In the genomic region with DNA sequence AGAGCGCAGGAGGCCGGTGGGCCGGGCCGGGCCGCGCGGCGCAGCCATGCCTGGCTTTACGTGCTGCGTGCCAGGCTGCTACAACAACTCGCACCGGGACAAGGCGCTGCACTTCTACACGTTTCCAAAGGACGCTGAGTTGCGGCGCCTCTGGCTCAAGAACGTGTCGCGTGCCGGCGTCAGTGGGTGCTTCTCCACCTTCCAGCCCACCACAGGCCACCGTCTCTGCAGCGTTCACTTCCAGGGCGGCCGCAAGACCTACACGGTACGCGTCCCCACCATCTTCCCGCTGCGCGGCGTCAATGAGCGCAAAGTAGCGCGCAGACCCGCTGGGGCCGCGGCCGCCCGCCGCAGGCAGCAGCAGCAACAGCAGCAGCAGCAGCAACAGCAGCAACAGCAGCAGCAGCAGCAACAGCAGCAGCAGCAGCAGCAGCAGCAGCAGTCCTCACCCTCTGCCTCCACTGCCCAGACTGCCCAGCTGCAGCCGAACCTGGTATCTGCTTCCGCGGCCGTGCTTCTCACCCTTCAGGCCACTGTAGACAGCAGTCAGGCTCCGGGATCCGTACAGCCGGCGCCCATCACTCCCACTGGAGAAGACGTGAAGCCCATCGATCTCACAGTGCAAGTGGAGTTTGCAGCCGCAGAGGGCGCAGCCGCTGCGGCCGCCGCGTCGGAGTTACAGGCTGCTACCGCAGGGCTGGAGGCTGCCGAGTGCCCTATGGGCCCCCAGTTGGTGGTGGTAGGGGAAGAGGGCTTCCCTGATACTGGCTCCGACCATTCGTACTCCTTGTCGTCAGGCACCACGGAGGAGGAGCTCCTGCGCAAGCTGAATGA, we compare ENCODE assay signal across 8 cellular contexts. TPM values are rescaled to one million over a fixed set of nuclear protein-coding genes. Genes with fewer than 3 reads are reported as not detected.
DNase-seq lines count a peak whose midpoint lies in the region; ATAC-seq and TF ChIP-seq lines count a peak whose summit lies in the region.

No MANE protein-coding gene starts in this region.

- H3K79me2 ChIP-seq in trophoblast cell (ENCODE audit: control insufficient read depth, insufficient read depth, low read length, poor library complexity): peaks cover 9% of the 10 kb centered on the region

- H3K4me3 ChIP-seq in AG10803 (ENCODE audit: low read length) (peak overlapping the region; percentile 95), SJCRH30 (peak overlapping the region; percentile 88), heart left ventricle (peak overlapping the region; percentile 66 to 99 (median 76)), trophoblast cell (ENCODE audit: low read depth, low read length) (peak overlapping the region; percentile 87), urinary bladder (ENCODE audit: low read depth, low read length) (peak overlapping the region; percentile 59)

- H3K4me1 ChIP-seq in SJCRH30 (peaks cover 5% of the 10 kb centered on the region; the same call in 1 of the 2 replicates), heart left ventricle (peaks cover 21 to 52% (median 35%) of the 10 kb centered on the region in 12 donors), trophoblast cell (ENCODE audit: control insufficient read depth in 1 of 2, insufficient read depth in 2 of 2, low read length in 2 of 2) (peaks cover 16 to 22% of the 10 kb centered on the region in 2 experiments), urinary bladder (ENCODE audit: insufficient read depth) (no peaks in the 10 kb centered on the region)

- peak; percentile 6 for ATAC-seq in GM18868 (IDR thresholded peaks at IDR 0.05; ENCODE audit: unreplicated experiment)
- ATAC-seq in HG03196 (IDR thresholded peaks at IDR 0.05; ENCODE audit: unreplicated experiment): peak; percentile 6
- ATAC-seq in heart left ventricle: peak in 2 of 4 donors; percentile 7 to 8

- intact Hi-C loops in heart left ventricle (cut with DNase I): no loop called here

- peak overlapping the region; percentile 25 for H4K8ac ChIP-seq in trophoblast cell (ENCODE audit: low read depth, low read length)

- H2BK12ac ChIP-seq in trophoblast cell (ENCODE audit: low read length): no peak overlapping the region

- H3K4me2 ChIP-seq in trophoblast cell (ENCODE audit: low read length): peak overlapping the region; percentile 99

- no peak overlapping the region for H2BK120ac ChIP-seq in trophoblast cell (ENCODE audit: insufficient read depth, low read length, poor library complexity)

- H3K27ac ChIP-seq in SJCRH30 (no peak overlapping the region; the same call in 1 of the 2 replicates), heart left ventricle (peak overlapping the region; percentile 95 to 100 (median 98)), trophoblast cell (ENCODE audit: low read depth, low read length) (peak overlapping the region; percentile 99), urinary bladder (ENCODE audit: low read depth) (peak overlapping the region; percentile 99)

- no peaks in the 10 kb centered on the region for H3K36me3 Mint-ChIP-seq in activated naive CD8-positive, alpha-beta T cell

- H3K27me3 ChIP-seq in SJCRH30 (no peaks in the 10 kb centered on the region), heart left ventricle (no peaks in the 10 kb centered on the region), trophoblast cell (ENCODE audit: insufficient read depth, low read length) (no peaks in the 10 kb centered on the region)

- peak overlapping the region; percentile 0 for H4K12ac ChIP-seq in trophoblast cell (ENCODE audit: low read depth, low read length)

- H3K4me1 Mint-ChIP-seq in activated naive CD8-positive, alpha-beta T cell (ENCODE audit: low read depth): peaks cover 41% of the 10 kb centered on the region

- H3K4me3 Mint-ChIP-seq in activated naive CD8-positive, alpha-beta T cell: peak overlapping the region; percentile 91

- peak overlapping the region; percentile 20 for H3K18ac ChIP-seq in trophoblast cell (ENCODE audit: low read length)

- no peak overlapping the region for H3K4ac ChIP-seq in trophoblast cell (ENCODE audit: low read depth, low read length)

- peak overlapping the region; percentile 82 for H3K9ac ChIP-seq in trophoblast cell (ENCODE audit: low read length)

- peak overlapping the region; percentile 3 for H3K14ac ChIP-seq in trophoblast cell (ENCODE audit: low read length)

- no peak overlapping the region for H2AK5ac ChIP-seq in trophoblast cell (ENCODE audit: low read length)

- no peak overlapping the region for H3K23ac ChIP-seq in trophoblast cell (ENCODE audit: low read length)

- no peaks in the 10 kb centered on the region for H3K9me3 Mint-ChIP-seq in activated naive CD8-positive, alpha-beta T cell (ENCODE audit: low read depth)

- H3K27me3 Mint-ChIP-seq in activated naive CD8-positive, alpha-beta T cell: no peaks in the 10 kb centered on the region

- H3K9me3 ChIP-seq in SJCRH30 (replicated peaks): no peaks in the 10 kb centered on the region
- H3K9me3 ChIP-seq in heart left ventricle: no peaks in the 10 kb centered on the region
- no peaks in the 10 kb centered on the region for H3K9me3 ChIP-seq in trophoblast cell (ENCODE audit: insufficient read depth, low read depth, low read length)

- peak overlapping the region; percentile 9 for H2AFZ ChIP-seq in trophoblast cell (ENCODE audit: insufficient read depth, low read length, poor library complexity)

- peaks cover 16% of the 10 kb centered on the region for H3K79me1 ChIP-seq in trophoblast cell (ENCODE audit: low read length)

- TF ChIP-seq POLR2A in heart left ventricle (IDR thresholded peaks at IDR 0.05): no peak

- H4K91ac ChIP-seq in trophoblast cell (ENCODE audit: low read depth, low read length): peak overlapping the region; percentile 95

- peak overlapping the region; percentile 92 for H3K27ac Mint-ChIP-seq in activated naive CD8-positive, alpha-beta T cell

- TF ChIP-seq CTCF in AG10803 (conservative IDR thresholded peaks at IDR 0.05; ENCODE audit: low read length) (peak; percentile 43), heart left ventricle (IDR thresholded peaks at IDR 0.05) (peak in 6 of 12 donors; percentile 11 to 40 (median 29))

- WGBS in heart left ventricle, 4 donors: 0 to 1% (median 0%) methylated on average over 1 to 67 of the region's 67 CpGs
- WGBS in trophoblast cell (ENCODE audit: extremely low coverage, insufficient coverage, insufficient read length): no CpG with 5 or more reads among the region's 67 CpGs
- WGBS in urinary bladder: under 1% methylated on average over 67 of the region's 67 CpGs

- peak; percentile 45 for DNase-seq in AG10803 (ENCODE audit: low read depth)
- peak; percentile 40 to 46 for DNase-seq in SJCRH30
- DNase-seq in heart left ventricle: peak; percentile 41 to 69 (median 59)
- DNase-seq in trophoblast cell: peak; percentile 14 to 54

- H3K36me3 ChIP-seq in SJCRH30 (no peaks in the 10 kb centered on the region), heart left ventricle (peaks cover 0 to 4% (median 0%) of the 10 kb centered on the region in 9 donors), trophoblast cell (ENCODE audit: control insufficient read depth in 1 of 2, insufficient read depth in 2 of 2, low read length in 2 of 2) (peaks cover 2 to 9% of the 10 kb centered on the region in 2 experiments), urinary bladder (ENCODE audit: insufficient read depth) (no peaks in the 10 kb centered on the region)

- no peak overlapping the region for H2BK5ac ChIP-seq in trophoblast cell (ENCODE audit: low read depth, low read length, poor library complexity)

RNA-seq across cellular contexts. Expression of gene THAP11, which starts 0.6 kb away (rescaled TPM):
- total RNA-seq in SJCRH30 (2014; rRNA removed; shearing (Covaris generic)): 24.8 and 27.1 TPM in 2 replicates
- total RNA-seq in heart left ventricle: 10 to 100 TPM; 24.9 to 87.5 (median 31.4) TPM
- 10 to 100 TPM; 10.6 to 26.3 TPM for polyA plus RNA-seq in heart left ventricle
- polyA plus RNA-seq in trophoblast cell (2013): 13.3 and 13.7 TPM in 2 replicates
- total RNA-seq in urinary bladder: 27.2 TPM
- polyA plus RNA-seq in urinary bladder: 42.2 TPM

RNA-seq across cellular contexts. Expression of gene NUTF2, which starts 4.0 kb away (rescaled TPM):
- 164 and 177 TPM in 2 replicates for total RNA-seq in SJCRH30 (2014; rRNA removed; shearing (Covaris generic))
- total RNA-seq in heart left ventricle (100 to 1,000 TPM in 2 of 9 donors, 10 to 100 TPM in 7; 66.5 to 145 (median 90.9) TPM), urinary bladder (70.6 TPM)
- polyA plus RNA-seq in heart left ventricle (100 to 1,000 TPM; 179 to 191 TPM), urinary bladder (117 TPM)
- polyA plus RNA-seq in trophoblast cell (2013): 401 and 408 TPM in 2 replicates

RNA-seq across cellular contexts. Expression of gene CENPT, which starts 4.8 kb away (rescaled TPM):
- total RNA-seq in SJCRH30 (2014; rRNA removed; shearing (Covaris generic)): 15.4 and 18.8 TPM in 2 replicates
- total RNA-seq in heart left ventricle: 10 to 100 TPM; 14.4 to 31.2 (median 20.1) TPM
- polyA plus RNA-seq in heart left ventricle: 10 to 100 TPM; 25.7 to 28.0 TPM
- polyA plus RNA-seq in trophoblast cell (2013): 59.1 and 62.1 TPM in 2 replicates
- total RNA-seq in urinary bladder: 16.5 TPM
- 49.4 TPM for polyA plus RNA-seq in urinary bladder

RNA-seq across cellular contexts. Expression of gene EDC4, which starts 30.1 kb away (rescaled TPM):
- 40.9 and 43.5 TPM in 2 replicates for total RNA-seq in SJCRH30 (2014; rRNA removed; shearing (Covaris generic))
- total RNA-seq in heart left ventricle: 10 to 100 TPM; 26.2 to 42.5 (median 32.5) TPM
- 10 to 100 TPM; 27.8 to 31.1 TPM for polyA plus RNA-seq in heart left ventricle
- polyA plus RNA-seq in trophoblast cell (2013): 39.0 and 39.6 TPM in 2 replicates
- total RNA-seq in urinary bladder: 31.8 TPM
- polyA plus RNA-seq in urinary bladder: 43.2 TPM

RNA-seq across cellular contexts. Expression of gene TSNAXIP1, which starts 36.0 kb away (rescaled TPM):
- total RNA-seq in SJCRH30 (2014; rRNA removed; shearing (Covaris generic)): 0.33 and 0.49 TPM in 2 replicates
- total RNA-seq in heart left ventricle (under 1 TPM in 8 of 9 donors, not detected in 1; 0.16 to 0.93 (median 0.46) TPM), urinary bladder (1.2 TPM)
- polyA plus RNA-seq in heart left ventricle (under 1 TPM; 0.67 to 0.76 TPM), urinary bladder (2.0 TPM)
- 0.37 and 0.49 TPM in 2 replicates for polyA plus RNA-seq in trophoblast cell (2013)
